In the genomic region with DNA sequence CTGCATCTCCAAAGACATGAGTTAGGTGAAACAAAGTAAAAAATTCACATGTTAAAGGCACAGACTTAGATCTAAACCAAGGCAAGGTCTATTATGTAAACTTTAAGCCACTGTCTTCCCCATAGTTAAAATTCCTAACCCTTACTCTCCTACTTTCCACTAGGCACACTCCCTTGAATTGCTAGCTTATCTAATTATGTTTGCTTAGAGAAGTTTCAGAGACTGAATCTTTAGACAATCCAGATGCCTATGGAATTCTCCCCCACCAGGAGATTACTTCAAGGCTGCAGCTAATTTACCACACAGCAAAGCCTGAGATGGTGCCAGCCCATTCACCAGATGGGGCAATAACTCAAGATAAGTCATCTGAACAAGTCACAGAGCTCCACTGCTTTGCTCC, we compare ENCODE assay signal across 1 cellular context.
TF ChIP-seq lines count a peak whose summit lies in the region.

No MANE protein-coding gene starts in this region.

TF ChIP-seq in SK-N-SH treated with all-trans-retinoic acid at 6 μM for 48 hours, 23 proteins besides CTCF, POLR2A, EP300 and RAD21 (continued from another document):
- TF ChIP-seq BACH2 (CRISPR knock-in tag; IDR thresholded peaks at IDR 0.05; ENCODE audit: borderline replicate concordance) (no peak), ZFP3 (CRISPR knock-in tag; IDR thresholded peaks at IDR 0.05) (peak; percentile 41; the same call in 1 of the 2 replicates), ISL1 (CRISPR knock-in tag; IDR thresholded peaks at IDR 0.05) (peak; percentile 87), ARNTL (CRISPR knock-in tag; IDR thresholded peaks at IDR 0.05; ENCODE audit: borderline replicate concordance, low read depth) (no peak), ZNF70 (CRISPR knock-in tag; IDR thresholded peaks at IDR 0.05) (no peak), SNAI2 (CRISPR knock-in tag; IDR thresholded peaks at IDR 0.05) (no peak), CSDC2 (CRISPR knock-in tag; IDR thresholded peaks at IDR 0.05) (no peak), ZC3H10 (CRISPR knock-in tag; IDR thresholded peaks at IDR 0.05) (no peak)
- TF ChIP-seq, protein P1, sequence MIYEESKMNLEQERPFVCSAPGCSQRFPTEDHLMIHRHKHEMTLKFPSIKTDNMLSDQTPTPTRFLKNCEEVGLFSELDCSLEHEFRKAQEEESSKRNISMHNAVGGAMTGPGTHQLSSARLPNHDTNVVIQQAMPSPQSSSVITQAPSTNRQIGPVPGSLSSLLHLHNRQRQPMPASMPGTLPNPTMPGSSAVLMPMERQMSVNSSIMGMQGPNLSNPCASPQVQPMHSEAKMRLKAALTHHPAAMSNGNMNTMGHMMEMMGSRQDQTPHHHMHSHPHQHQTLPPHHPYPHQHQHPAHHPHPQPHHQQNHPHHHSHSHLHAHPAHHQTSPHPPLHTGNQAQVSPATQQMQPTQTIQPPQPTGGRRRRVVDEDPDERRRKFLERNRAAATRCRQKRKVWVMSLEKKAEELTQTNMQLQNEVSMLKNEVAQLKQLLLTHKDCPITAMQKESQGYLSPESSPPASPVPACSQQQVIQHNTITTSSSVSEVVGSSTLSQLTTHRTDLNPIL (CRISPR knock-in tag; IDR thresholded peaks at IDR 0.05; ENCODE audit: low read depth) = no peak
- TF ChIP-seq, protein P2, sequence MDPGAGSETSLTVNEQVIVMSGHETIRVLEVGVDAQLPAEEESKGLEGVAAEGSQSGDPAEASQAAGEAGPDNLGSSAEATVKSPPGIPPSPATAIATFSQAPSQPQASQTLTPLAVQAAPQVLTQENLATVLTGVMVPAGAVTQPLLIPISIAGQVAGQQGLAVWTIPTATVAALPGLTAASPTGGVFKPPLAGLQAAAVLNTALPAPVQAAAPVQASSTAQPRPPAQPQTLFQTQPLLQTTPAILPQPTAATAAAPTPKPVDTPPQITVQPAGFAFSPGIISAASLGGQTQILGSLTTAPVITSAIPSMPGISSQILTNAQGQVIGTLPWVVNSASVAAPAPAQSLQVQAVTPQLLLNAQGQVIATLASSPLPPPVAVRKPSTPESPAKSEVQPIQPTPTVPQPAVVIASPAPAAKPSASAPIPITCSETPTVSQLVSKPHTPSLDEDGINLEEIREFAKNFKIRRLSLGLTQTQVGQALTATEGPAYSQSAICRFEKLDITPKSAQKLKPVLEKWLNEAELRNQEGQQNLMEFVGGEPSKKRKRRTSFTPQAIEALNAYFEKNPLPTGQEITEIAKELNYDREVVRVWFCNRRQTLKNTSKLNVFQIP (CRISPR knock-in tag; IDR thresholded peaks at IDR 0.05; ENCODE audit: borderline replicate concordance, low read depth) = no peak
- TF ChIP-seq, protein P3, sequence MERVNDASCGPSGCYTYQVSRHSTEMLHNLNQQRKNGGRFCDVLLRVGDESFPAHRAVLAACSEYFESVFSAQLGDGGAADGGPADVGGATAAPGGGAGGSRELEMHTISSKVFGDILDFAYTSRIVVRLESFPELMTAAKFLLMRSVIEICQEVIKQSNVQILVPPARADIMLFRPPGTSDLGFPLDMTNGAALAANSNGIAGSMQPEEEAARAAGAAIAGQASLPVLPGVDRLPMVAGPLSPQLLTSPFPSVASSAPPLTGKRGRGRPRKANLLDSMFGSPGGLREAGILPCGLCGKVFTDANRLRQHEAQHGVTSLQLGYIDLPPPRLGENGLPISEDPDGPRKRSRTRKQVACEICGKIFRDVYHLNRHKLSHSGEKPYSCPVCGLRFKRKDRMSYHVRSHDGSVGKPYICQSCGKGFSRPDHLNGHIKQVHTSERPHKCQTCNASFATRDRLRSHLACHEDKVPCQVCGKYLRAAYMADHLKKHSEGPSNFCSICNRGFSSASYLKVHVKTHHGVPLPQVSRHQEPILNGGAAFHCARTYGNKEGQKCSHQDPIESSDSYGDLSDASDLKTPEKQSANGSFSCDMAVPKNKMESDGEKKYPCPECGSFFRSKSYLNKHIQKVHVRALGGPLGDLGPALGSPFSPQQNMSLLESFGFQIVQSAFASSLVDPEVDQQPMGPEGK (CRISPR knock-in tag; IDR thresholded peaks at IDR 0.05; ENCODE audit: borderline replicate concordance) = peak; percentile 64; the same call in 1 of the 2 replicates
